8 cellular contexts compared by ENCODE assay signal in genomic region chrX:154018518-154019060, GRCh38.
DNase-seq lines count a peak whose midpoint lies in the region; ATAC-seq and TF ChIP-seq lines count a peak whose summit lies in the region.

No MANE protein-coding gene starts in this region.

- H3K4me3 Mint-ChIP-seq in nephron, result peak overlapping the region; percentile 86 to 89 (median 89)

- no peak overlapping the region for H2AFZ ChIP-seq in Loucy (ENCODE audit: low read length)

- H3K9me3 ChIP-seq in Loucy (ENCODE audit: insufficient read depth, low read depth, low read length), result no peaks in the 10 kb centered on the region

- H3F3A ChIP-seq in Loucy (ENCODE audit: low read depth), result no peaks in the 10 kb centered on the region

- no peaks in the 10 kb centered on the region for H3K9me2 ChIP-seq in Loucy (replicated peaks; ENCODE audit: low read depth, low read length)

- H3K27me3 Mint-ChIP-seq in nephron (ENCODE audit: low read depth), result no peaks in the 10 kb centered on the region

- peak overlapping the region; percentile 96 for H3K9ac ChIP-seq in Loucy (ENCODE audit: low read depth, low read length, poor library complexity, severe bottlenecking)

- no peaks in the 10 kb centered on the region for H3K27me3 ChIP-seq in Loucy (ENCODE audit: insufficient read depth, low read length, poor library complexity, severe bottlenecking)

- H3K79me2 ChIP-seq in Loucy (ENCODE audit: insufficient read depth, low read length), result peaks cover 52% of the 10 kb centered on the region

- no peaks in the 10 kb centered on the region for H3K4me1 ChIP-seq in Loucy (ENCODE audit: insufficient read depth, low read length, poor library complexity, severe bottlenecking)

- peak overlapping the region; percentile 82 to 94 (median 90) for H3K27ac Mint-ChIP-seq in nephron

- TF ChIP-seq CTCF in C4-2B (conservative IDR thresholded peaks at IDR 0.05) (no peak), Loucy (conservative IDR thresholded peaks at IDR 0.05; ENCODE audit: low read length) (no peak), nephron (IDR thresholded peaks at IDR 0.05; ENCODE audit: unreplicated experiment in 3 of 3) (no peak)

- H3K4me3 ChIP-seq in Loucy (ENCODE audit: low read length, poor library complexity, severe bottlenecking), result peak overlapping the region; percentile 96

- H3K4me2 ChIP-seq in Loucy (ENCODE audit: low read depth, low read length, poor library complexity, severe bottlenecking), result peak overlapping the region; percentile 93

- peak overlapping the region; percentile 99 for H3K27ac ChIP-seq in C4-2B
- H3K27ac ChIP-seq in cingulate gyrus (ENCODE audit: low read depth, low read length), result peak overlapping the region; percentile 54

- peaks cover 12% of the 10 kb centered on the region for H3K4me1 Mint-ChIP-seq in nephron

- H3K9me3 Mint-ChIP-seq in nephron, result peaks cover 8% of the 10 kb centered on the region

- no peaks in the 10 kb centered on the region for H4K20me1 ChIP-seq in Loucy (ENCODE audit: insufficient read depth, low read length, poor library complexity, severe bottlenecking)

- no peak for ATAC-seq in GM18868 (IDR thresholded peaks at IDR 0.05; ENCODE audit: unreplicated experiment)

- peaks cover 9% of the 10 kb centered on the region for H3K36me3 Mint-ChIP-seq in nephron (ENCODE audit: low read depth)

- no peak for DNase-seq in NCI-H1694 treated with DMSO at 0.1 percent for 48 hours (lab: John Stamatoyannopoulos, UW)
- DNase-seq in OCI-M1 (lab: John Stamatoyannopoulos, UW), result no peak
- DNase-seq in DMS153 treated with DMSO at 0.1 percent for 48 hours (lab: John Stamatoyannopoulos, UW; ENCODE audit: unreplicated experiment), result no peak

- peaks cover 7% of the 10 kb centered on the region; the same call in 1 of the 2 replicates for H3K36me3 ChIP-seq in Loucy (ENCODE audit: insufficient read depth, low read length)
